ENCODE assay signal across 9 cellular contexts in genomic region chr5:32193591-32193990, GRCh38. TPM values are rescaled to one million over a fixed set of nuclear protein-coding genes. Genes with fewer than 3 reads are reported as not detected.
DNase-seq lines count a peak whose midpoint lies in the region; ATAC-seq and TF ChIP-seq lines count a peak whose summit lies in the region.
"Had no signal": no experiment of that assay in that cellular context is flagged by ENCODE, and none has a peak within 500 bp of the region (broad histone marks: within the 10 kb centered on the region; RNA-seq: fewer than 3 reads in every experiment).

No MANE protein-coding gene starts in this region.

- no peaks in the 10 kb centered on the region for H3F3A ChIP-seq in PC-3 (ENCODE audit: low read length, unreplicated experiment)

- no peak overlapping the region for H3K9ac ChIP-seq in PC-3 (ENCODE audit: low read length)
- no peak overlapping the region for H3K9ac ChIP-seq in trophoblast cell (ENCODE audit: low read length)
- H3K9ac ChIP-seq: KMS-11 had no signal

- H4K8ac ChIP-seq in trophoblast cell (ENCODE audit: low read depth, low read length) = no peak overlapping the region

- DNase-seq in KG1 (lab: John Stamatoyannopoulos, UW) (peak; percentile 80), PC-3 (peak; percentile 85), esophagus muscularis mucosa (ENCODE audit: extremely low spot score) (peak; percentile 95), posterior vena cava (ENCODE audit: low spot score) (peak; percentile 93), NCI-H526 treated with DMSO at 0.1 percent for 48 hours (lab: John Stamatoyannopoulos, UW) (no peak), trophoblast cell (no peak)

- peak; percentile 54 for ATAC-seq in GM18867 (IDR thresholded peaks at IDR 0.05; ENCODE audit: unreplicated experiment)
- ATAC-seq in PC-3 = peak; percentile 89
- ATAC-seq in GM21717 (IDR thresholded peaks at IDR 0.05; ENCODE audit: unreplicated experiment) = no peak

- no TSS peak for BruUV-seq in PC-3 (replicated peaks; lab: Mats Ljungman, UMichigan)

- no peak overlapping the region for H4K91ac ChIP-seq in trophoblast cell (ENCODE audit: low read depth, low read length)

- intact Hi-C loops in PC-3 (cut with micrococcal nuclease) = loop anchor here (2.0 kb wide), 1 partner anchor 19 kb away; the partner anchor contains the start of gene GOLPH3
- intact Hi-C loops in esophagus muscularis mucosa (cut with DNase I) = no loop called here
- intact Hi-C loops in posterior vena cava (cut with DNase I) = no loop called here

- H3K27me3 ChIP-seq in PC-3 (ENCODE audit: low read length) (no peaks in the 10 kb centered on the region), esophagus muscularis mucosa (no peaks in the 10 kb centered on the region), trophoblast cell (ENCODE audit: insufficient read depth, low read length) (no peaks in the 10 kb centered on the region)

- H3K27ac ChIP-seq in PC-3 (ENCODE audit: low read length) (no peak overlapping the region), esophagus muscularis mucosa (replicated peaks in 1 of 4) (peak overlapping the region; percentile 60 to 76 (median 68)), trophoblast cell (ENCODE audit: low read depth, low read length) (no peak overlapping the region)
- H3K27ac ChIP-seq: KMS-11 had no signal

- peak overlapping the region; percentile 69 for H3K4me2 ChIP-seq in PC-3 (ENCODE audit: low read length)
- no peak overlapping the region for H3K4me2 ChIP-seq in trophoblast cell (ENCODE audit: low read length)
- H3K4me2 ChIP-seq: KMS-11 had no signal

- H3K79me2 ChIP-seq in PC-3 (ENCODE audit: low read length) = no peaks in the 10 kb centered on the region
- H3K79me2 ChIP-seq in trophoblast cell (ENCODE audit: control insufficient read depth, insufficient read depth, low read length, poor library complexity) = no peaks in the 10 kb centered on the region

- H3K9me3 ChIP-seq in PC-3 (ENCODE audit: low read length) (no peaks in the 10 kb centered on the region), esophagus muscularis mucosa (no peaks in the 10 kb centered on the region), trophoblast cell (ENCODE audit: insufficient read depth, low read depth, low read length) (no peaks in the 10 kb centered on the region)

- TF ChIP-seq POLR2A in esophagus muscularis mucosa (IDR thresholded peaks at IDR 0.05; ENCODE audit: low read depth) = no peak

- H4K20me1 ChIP-seq in PC-3 (ENCODE audit: low read length) = no peaks in the 10 kb centered on the region

- H3K79me1 ChIP-seq in trophoblast cell (ENCODE audit: low read length) = no peaks in the 10 kb centered on the region

- peak; percentile 85 for TF ChIP-seq EP300 in esophagus muscularis mucosa (IDR thresholded peaks at IDR 0.05)

- no peak overlapping the region for H2BK120ac ChIP-seq in trophoblast cell (ENCODE audit: insufficient read depth, low read length, poor library complexity)

- no peak overlapping the region for H3K18ac ChIP-seq in trophoblast cell (ENCODE audit: low read length)

- H3K4me3 ChIP-seq in PC-3 (ENCODE audit: low read length) (peak overlapping the region; percentile 52), esophagus muscularis mucosa (peak overlapping the region in 3 of 4 donors; percentile 10 to 28 (median 23)), trophoblast cell (ENCODE audit: low read depth, low read length) (no peak overlapping the region)

- CTCF ChIA-PET in PC-3 (lab: Charles Lee) = no interaction called here

- H2BK5ac ChIP-seq in trophoblast cell (ENCODE audit: low read depth, low read length, poor library complexity) = no peak overlapping the region

- H2AFZ ChIP-seq in PC-3 (ENCODE audit: low read length) (peak overlapping the region; percentile 43), trophoblast cell (ENCODE audit: insufficient read depth, low read length, poor library complexity) (no peak overlapping the region)

- H4K12ac ChIP-seq in trophoblast cell (ENCODE audit: low read depth, low read length) = no peak overlapping the region

- no peak overlapping the region for H3K14ac ChIP-seq in trophoblast cell (ENCODE audit: low read length)

- TF ChIP-seq CTCF in PC-3 (conservative IDR thresholded peaks at IDR 0.05; ENCODE audit: low read depth, low read length) (no peak), esophagus muscularis mucosa (IDR thresholded peaks at IDR 0.05) (no peak)

- H3K9me2 ChIP-seq in PC-3 (replicated peaks; ENCODE audit: low read length) = no peaks in the 10 kb centered on the region

- no peak overlapping the region for H3K4ac ChIP-seq in trophoblast cell (ENCODE audit: low read depth, low read length)

- H3K4me1 ChIP-seq in PC-3 (ENCODE audit: insufficient read depth, low read length) = peaks cover 10% of the 10 kb centered on the region; the same call in 1 of the 2 replicates
- peaks cover 12 to 23% (median 15%) of the 10 kb centered on the region in 4 donors for H3K4me1 ChIP-seq in esophagus muscularis mucosa
- H3K4me1 ChIP-seq in trophoblast cell (ENCODE audit: control insufficient read depth in 1 of 2, insufficient read depth in 2 of 2, low read length in 2 of 2) = no peaks in the 10 kb centered on the region

- H3K36me3 ChIP-seq in PC-3 (ENCODE audit: low read depth, low read length) = no peaks in the 10 kb centered on the region
- no peaks in the 10 kb centered on the region for H3K36me3 ChIP-seq in esophagus muscularis mucosa
- no peaks in the 10 kb centered on the region for H3K36me3 ChIP-seq in trophoblast cell (ENCODE audit: control insufficient read depth in 1 of 2, insufficient read depth in 2 of 2, low read length in 2 of 2)

- no peak overlapping the region for H2BK12ac ChIP-seq in trophoblast cell (ENCODE audit: low read length)

- no peak overlapping the region for H2AK5ac ChIP-seq in trophoblast cell (ENCODE audit: low read length)

- POLR2A ChIA-PET in PC-3 (lab: Charles Lee; ENCODE audit: unreplicated experiment) = interaction anchor here (0.5 to 0.7 kb wide), 2 partner anchors 234 to 333 kb away, joined by 3 read pairs; no protein-coding TSS in a partner anchor

- no peak overlapping the region for H3K23ac ChIP-seq in trophoblast cell (ENCODE audit: low read length)

- 10% methylated on average over 7 of the region's 7 CpGs for WGBS in esophagus muscularis mucosa
- no CpG with 5 or more reads among the region's 7 CpGs for WGBS in trophoblast cell (ENCODE audit: extremely low coverage, insufficient coverage, insufficient read length)

RNA-seq across cellular contexts. Expression of gene GOLPH3, which starts 19.5 kb away (rescaled TPM):
- total RNA-seq in PC-3 (2014; rRNA removed) (46.2 and 55.5 TPM in 2 replicates), esophagus muscularis mucosa (100 to 1,000 TPM; 149 to 277 (median 187) TPM), posterior vena cava (10 to 100 TPM; 74.4 to 89.3 TPM)
- 87.4 and 93.1 TPM in 2 replicates for polyA plus RNA-seq in trophoblast cell (2013)

Comparison
In these comparisons a context has a peak if more than half of its experiments do, and no peak if none do; other contexts are left out.
1. DNase-seq: peak in KG1 (single experiment), PC-3 (single experiment), esophagus muscularis mucosa (single experiment) and posterior vena cava (single experiment); none in NCI-H526 treated with DMSO at 0.1 percent for 48 hours (single experiment) and trophoblast cell (0 of 2).
2. H3K27ac ChIP-seq: peak in esophagus muscularis mucosa (4 of 4); none in PC-3 (single experiment) and trophoblast cell (single experiment).